In the genomic region with DNA sequence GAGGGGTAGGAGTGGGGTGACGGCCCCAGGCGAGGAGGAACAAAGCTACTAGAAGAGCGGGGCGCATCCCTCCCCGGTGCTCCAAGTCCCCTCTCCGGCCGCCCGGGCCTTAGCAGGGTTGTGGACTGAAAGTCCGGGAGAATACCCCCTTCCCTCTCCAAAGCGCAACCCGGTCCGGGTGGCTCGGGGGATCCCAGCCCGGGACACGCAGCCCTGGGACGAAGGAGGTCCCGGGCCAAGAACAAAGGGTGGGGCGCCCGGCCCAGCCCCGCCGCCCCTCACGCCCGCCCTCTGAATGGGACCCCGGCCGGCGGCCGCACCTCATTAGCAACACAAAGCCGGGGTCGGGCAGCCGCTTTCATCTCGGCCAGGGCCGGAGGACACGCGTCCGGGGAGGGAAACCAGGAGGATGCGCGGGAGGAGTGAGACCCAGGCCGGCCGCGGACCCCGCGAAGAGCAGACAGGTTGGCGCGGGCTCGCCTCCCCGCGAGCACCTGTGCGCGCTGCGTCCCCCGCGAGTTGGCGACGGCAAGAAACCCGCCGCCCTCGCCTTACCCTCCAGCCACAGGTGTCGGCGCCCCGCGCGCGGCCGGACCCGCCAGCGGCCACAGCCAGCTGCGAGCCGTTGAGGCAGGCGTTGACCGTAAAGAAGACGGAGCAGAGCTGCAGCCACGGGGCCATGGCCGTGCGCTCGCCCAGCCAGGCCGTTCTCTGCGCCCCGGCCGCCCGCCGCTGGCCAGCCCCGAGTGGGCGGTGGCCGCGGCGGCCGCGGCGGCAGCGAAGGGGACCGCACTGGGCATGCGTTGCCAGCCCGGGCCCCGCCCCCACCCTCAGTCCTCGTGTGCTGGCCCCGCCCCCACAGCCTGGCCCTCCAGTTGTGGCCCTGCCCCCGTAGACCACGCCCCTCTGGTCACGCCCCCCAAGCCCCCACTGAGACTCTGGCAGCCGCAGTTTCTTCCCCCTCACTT, we compare ENCODE assay signal across 8 cellular contexts. TPM values are rescaled to one million over a fixed set of nuclear protein-coding genes. Genes with fewer than 3 reads are reported as not detected.
DNase-seq lines count a peak whose midpoint lies in the region; ATAC-seq and TF ChIP-seq lines count a peak whose summit lies in the region.

A gene (minus strand): TSS at position 748 of the 968 bp plus-strand sequence. CDS start 67 bp downstream, at position 681.

- no peak within 1 kb of the TSS for H3K27ac Mint-ChIP-seq in activated T-cell treated with anti-CD3 and anti-CD28 coated beads, Interleukin-2, amount 50 U/mL, for 24 hours
- H3K27ac Mint-ChIP-seq in natural killer cell treated with Interleukin-12 subunit alpha and Interleukin-12 subunit beta and Interleukin-15 and Interleukin-18, amount 100 ng/mL, for 72 hours = no peak within 1 kb of the TSS

- no peak for TF ChIP-seq CTCF in fibroblast of the aortic adventitia (IDR thresholded peaks at IDR 0.05; ENCODE audit: insufficient read depth, low read length)

- ATAC-seq in HG03039 (IDR thresholded peaks at IDR 0.05; ENCODE audit: unreplicated experiment) = peak; percentile 41
- peak; percentile 91 to 94 for ATAC-seq in natural killer cell treated with Interleukin-12 subunit alpha and Interleukin-12 subunit beta and Interleukin-15 and Interleukin-18, amount 100 ng/mL, for 72 hours
- no peak for ATAC-seq in GM19455 (IDR thresholded peaks at IDR 0.05; ENCODE audit: unreplicated experiment)

- peak; percentile 85 for DNase-seq in ELR (ENCODE audit: low read depth)
- peak; percentile 36 for DNase-seq in NOMO-1 treated with DMSO at 0.1 percent for 48 hours (lab: John Stamatoyannopoulos, UW; ENCODE audit: unreplicated experiment)
- DNase-seq in activated T-cell treated with anti-CD3 and anti-CD28 coated beads, Interleukin-2, amount 50 U/mL, for 24 hours = peak; percentile 72
- DNase-seq in fibroblast of the aortic adventitia (ENCODE audit: low read depth) = peak; percentile 75
- peak; percentile 76 for DNase-seq in natural killer cell treated with Interleukin-12 subunit alpha and Interleukin-12 subunit beta and Interleukin-15 and Interleukin-18, amount 100 ng/mL, for 72 hours (ENCODE audit: low spot score)

- H3K4me1 ChIP-seq in stomach smooth muscle (ENCODE audit: control insufficient read depth, insufficient read depth, low read length) = peaks cover 32% of the 10 kb centered on the region

- H3K27me3 Mint-ChIP-seq in activated T-cell treated with anti-CD3 and anti-CD28 coated beads, Interleukin-2, amount 50 U/mL, for 24 hours = peaks cover 85% of the 10 kb centered on the region
- peaks cover 60 to 67% of the 10 kb centered on the region in 2 donors for H3K27me3 Mint-ChIP-seq in natural killer cell treated with Interleukin-12 subunit alpha and Interleukin-12 subunit beta and Interleukin-15 and Interleukin-18, amount 100 ng/mL, for 72 hours

- no peak within 1 kb of the TSS for H3K27ac ChIP-seq in stomach smooth muscle (ENCODE audit: low read length)

- H3K4me1 Mint-ChIP-seq in activated T-cell treated with anti-CD3 and anti-CD28 coated beads, Interleukin-2, amount 50 U/mL, for 24 hours (ENCODE audit: low read depth) = peaks cover 12% of the 10 kb centered on the region
- peaks cover 5 to 18% of the 10 kb centered on the region in 2 donors for H3K4me1 Mint-ChIP-seq in natural killer cell treated with Interleukin-12 subunit alpha and Interleukin-12 subunit beta and Interleukin-15 and Interleukin-18, amount 100 ng/mL, for 72 hours (ENCODE audit: low read depth in 2 of 2)

- no peaks in the 10 kb centered on the region for H3K36me3 ChIP-seq in stomach smooth muscle (ENCODE audit: control insufficient read depth in 2 of 2, insufficient read depth in 2 of 2, low read length in 2 of 2)

- H3K9me3 ChIP-seq in stomach smooth muscle (ENCODE audit: control insufficient read depth in 2 of 2, low read length in 2 of 2) = no peaks in the 10 kb centered on the region

- peak within 1 kb of the TSS; percentile 42 to 54 for H3K9ac ChIP-seq in stomach smooth muscle (ENCODE audit: low read length in 2 of 2)

- no peaks in the 10 kb centered on the region for H3K36me3 Mint-ChIP-seq in activated T-cell treated with anti-CD3 and anti-CD28 coated beads, Interleukin-2, amount 50 U/mL, for 24 hours (ENCODE audit: low read depth)
- no peaks in the 10 kb centered on the region for H3K36me3 Mint-ChIP-seq in natural killer cell treated with Interleukin-12 subunit alpha and Interleukin-12 subunit beta and Interleukin-15 and Interleukin-18, amount 100 ng/mL, for 72 hours

- H3K9me3 Mint-ChIP-seq in activated T-cell treated with anti-CD3 and anti-CD28 coated beads, Interleukin-2, amount 50 U/mL, for 24 hours = no peaks in the 10 kb centered on the region
- H3K9me3 Mint-ChIP-seq in natural killer cell treated with Interleukin-12 subunit alpha and Interleukin-12 subunit beta and Interleukin-15 and Interleukin-18, amount 100 ng/mL, for 72 hours = no peaks in the 10 kb centered on the region

- H3K27me3 ChIP-seq in stomach smooth muscle (ENCODE audit: control insufficient read depth in 1 of 2, insufficient read depth in 2 of 2, low read length in 2 of 2) = no peaks in the 10 kb centered on the region

- H3K4me3 ChIP-seq in fibroblast of the aortic adventitia (ENCODE audit: low read depth, low read length) (peak within 1 kb of the TSS; percentile 82), stomach smooth muscle (ENCODE audit: low read length in 2 of 2) (peak within 1 kb of the TSS; percentile 61 to 83)

- H3K4me3 Mint-ChIP-seq in activated T-cell treated with anti-CD3 and anti-CD28 coated beads, Interleukin-2, amount 50 U/mL, for 24 hours = peak within 1 kb of the TSS; percentile 77
- H3K4me3 Mint-ChIP-seq in natural killer cell treated with Interleukin-12 subunit alpha and Interleukin-12 subunit beta and Interleukin-15 and Interleukin-18, amount 100 ng/mL, for 72 hours = peak within 1 kb of the TSS; percentile 77

RNA-seq across cellular contexts. Expression of the gene that starts here (rescaled TPM):
- 9.5 and 13.6 TPM in 2 replicates for total RNA-seq in fibroblast of the aortic adventitia (ENCODE audit: low replicate concordance)
- under 1 TPM in 1 of 2 donors, not detected in 1; 0.28 TPM for total RNA-seq in natural killer cell treated with Interleukin-12 subunit alpha and Interleukin-12 subunit beta and Interleukin-15 and Interleukin-18, amount 100 ng/mL, for 72 hours

Comparison
In these comparisons a context has a peak if more than half of its experiments do, and no peak if none do; other contexts are left out.
1. Peak in DNase-seq and ATAC-seq in natural killer cell treated with Interleukin-12 subunit alpha and Interleukin-12 subunit beta and Interleukin-15 and Interleukin-18, amount 100 ng/mL, for 72 hours; RNA of the gene not detected or under 1 TPM.